In the genomic region with DNA sequence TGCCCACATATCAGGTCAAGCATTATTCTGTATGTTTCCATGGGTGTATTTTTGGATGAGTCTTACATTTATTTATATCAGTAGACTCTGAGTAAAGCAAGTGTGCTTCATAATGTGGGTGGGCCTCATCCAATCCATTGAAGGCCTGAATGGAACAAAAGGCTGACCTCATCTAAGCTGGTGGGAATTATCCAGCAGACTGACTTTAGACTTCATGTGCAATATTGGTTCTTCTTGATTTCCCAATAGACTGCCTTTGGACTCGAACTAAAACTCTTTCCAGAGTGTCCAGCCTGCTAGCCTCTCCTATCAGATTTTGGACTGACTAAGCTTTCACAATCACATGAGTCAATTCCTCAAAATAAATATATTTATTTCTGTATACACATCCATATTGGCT, we compare ENCODE assay signal across 12 cellular contexts.
"Had no signal": no experiment of that assay in that cellular context is flagged by ENCODE, and none has a peak within 500 bp of the region (broad histone marks: within the 10 kb centered on the region; RNA-seq: fewer than 3 reads in every experiment).

No MANE protein-coding gene starts in this region.

- H3K27ac ChIP-seq: ascending aorta, epithelial cell of prostate, pancreas, thyroid gland had no signal

- DNase-seq: activated naive CD8-positive, alpha-beta T cell treated with anti-CD3 and anti-CD28 coated beads, Interleukin-2, amount 10 ng/mL, durations not matched to agents 7 days and 5 days; dermis blood vessel endothelial cell; foreskin melanocyte; head of caudate nucleus; left cardiac atrium; mammary epithelial cell; naive thymus-derived CD8-positive, alpha-beta T cell; pancreas; thyroid gland had no signal

- H3K9me3 ChIP-seq: ascending aorta, pancreas, thyroid gland had no signal

- H3K4me3 ChIP-seq: ascending aorta, pancreas, thyroid gland had no signal

- H3K27me3 ChIP-seq: ascending aorta, pancreas, thyroid gland had no signal

- H3K36me3 ChIP-seq: ascending aorta, pancreas, thyroid gland had no signal

- H3K4me1 ChIP-seq: ascending aorta, pancreas, thyroid gland had no signal

- ATAC-seq: naive thymus-derived CD8-positive, alpha-beta T cell; pancreas; stimulated activated memory B cell treated with anti-CD40 and anti-IgM and Interleukin-4, amounts not matched to agents 10 μg/mL and 1 μg/mL and 100 μg/mL, for 72 hours had no signal
